In genomic region chr3:36488077-36488789, GRCh38 we compare ENCODE assay signal across 24 cellular contexts.
A peak's percentile ranks its signal among the peaks of the same experiment; 100 is the strongest.
DNase-seq lines count a peak whose midpoint lies in the region; ATAC-seq, FAIRE-seq and TF ChIP-seq lines count a peak whose summit lies in the region.
"Had no signal": no experiment of that assay in that cellular context is flagged by ENCODE, and none has a peak within 500 bp of the region (broad histone marks: within the 10 kb centered on the region; RNA-seq: fewer than 3 reads in every experiment).

No MANE protein-coding gene starts in this region.

- no peak for TF ChIP-seq RAD21 in HepG2 (CRISPR knock-in tag; IDR thresholded peaks at IDR 0.05)

- TF ChIP-seq POLR2A in HepG2 (IDR thresholded peaks at IDR 0.05; ENCODE audit: insufficient read depth in 1 of 2, low read depth in 2 of 2, low read length in 2 of 2) (no peak), right lobe of liver (IDR thresholded peaks at IDR 0.05) (no peak)

- FAIRE-seq in HepG2 (lab: Jason Lieb, UNC) = no peak
- FAIRE-seq: endometrium had no signal

- H3K9me3 ChIP-seq in HepG2 (ENCODE audit: low read length) = no peaks in the 10 kb centered on the region
- no peaks in the 10 kb centered on the region for H3K9me3 ChIP-seq in right lobe of liver
- H3K9me3 ChIP-seq: colonic mucosa, SJSA1, tibial artery had no signal

- intact Hi-C loops in HepG2 (cut with micrococcal nuclease; ENCODE audit: unreplicated experiment) (no loop called here), right lobe of liver (cut with DNase I) (no loop called here)

- H3K36me3 ChIP-seq in HepG2 (replicated peaks in 1 of 2; ENCODE audit: control insufficient read depth in 1 of 2, insufficient read depth in 2 of 2, low read length in 2 of 2) (no peaks in the 10 kb centered on the region), right lobe of liver (no peaks in the 10 kb centered on the region)
- H3K36me3 ChIP-seq: colonic mucosa had no signal

- ATAC-seq in HepG2 (no peak), right lobe of liver (no peak), HG02870 (IDR thresholded peaks at IDR 0.05; ENCODE audit: unreplicated experiment) (no peak), GM18502 (IDR thresholded peaks at IDR 0.05; ENCODE audit: poor library complexity, unreplicated experiment) (no peak), HG03565 (IDR thresholded peaks at IDR 0.05; ENCODE audit: unreplicated experiment) (no peak), GM19455 (IDR thresholded peaks at IDR 0.05; ENCODE audit: unreplicated experiment) (no peak)
- ATAC-seq: activated CD8-positive, alpha-beta T cell treated with anti-CD3 and anti-CD28 coated beads, Interleukin-2, amount 10 ng/mL, durations not matched to agents 7 days and 5 days; activated T-cell treated with anti-CD3 and anti-CD28 coated beads, Interleukin-2, amount 50 U/mL, for 72 hours; left colon; stimulated activated effector memory CD8-positive, alpha-beta T cell treated with anti-CD3 and anti-CD28 coated beads, Interleukin-12 subunit alpha, Interleukin-12 subunit beta, amount 100 ng/mL, for 72 hours had no signal

- no peak overlapping the region for H2AFZ ChIP-seq in HepG2 (ENCODE audit: low read length)

- no peaks in the 10 kb centered on the region for H3K79me2 ChIP-seq in HepG2 (ENCODE audit: insufficient read depth, low read length)

- H3K27ac ChIP-seq in HepG2 (ENCODE audit: extremely low read length, insufficient read depth, low read length) (no peak overlapping the region), right lobe of liver (no peak overlapping the region)
- H3K27ac ChIP-seq: colonic mucosa, KMS-11, SJSA1, tibial artery had no signal

- H3K9ac ChIP-seq in HepG2 (ENCODE audit: insufficient read depth, low read depth, low read length) = no peak overlapping the region
- H3K9ac ChIP-seq: KMS-11 had no signal

- no TSS peak for BruUV-seq in HepG2 (replicated peaks; lab: Mats Ljungman, UMichigan)

- no peak for TF ChIP-seq EP300 in HepG2 (IDR thresholded peaks at IDR 0.05; ENCODE audit: low read depth in 2 of 2, low read length in 2 of 2)
- no peak for TF ChIP-seq EP300 in HepG2 (CRISPR knock-in tag; IDR thresholded peaks at IDR 0.05; ENCODE audit: borderline replicate concordance)

- TF ChIP-seq CTCF in HepG2 (CRISPR knock-in tag; IDR thresholded peaks at IDR 0.05) (no peak), right lobe of liver (IDR thresholded peaks at IDR 0.05) (no peak)

- no peaks in the 10 kb centered on the region for H4K20me1 ChIP-seq in HepG2 (ENCODE audit: insufficient read depth, low read length)

- WGBS in HepG2 (ENCODE audit: low lambda C conversion rate) = 23% methylated on average over 6 of the region's 6 CpGs
- WGBS in right lobe of liver (ENCODE audit: insufficient coverage, low coverage, low lambda C conversion rate, missing lambda C conversion rate) = 44% methylated on average over 6 of the region's 6 CpGs

- POLR2A ChIA-PET in HepG2 (lab: Yijun Ruan, JAX) = no interaction called here

- H3K27me3 ChIP-seq in HepG2 (ENCODE audit: control insufficient read depth in 1 of 2, insufficient read depth in 2 of 2, low read length in 2 of 2) (no peaks in the 10 kb centered on the region), right lobe of liver (no peaks in the 10 kb centered on the region)
- H3K27me3 ChIP-seq: colonic mucosa, SJSA1, tibial artery had no signal

- in situ Hi-C loops in HepG2 (cut with HindIII; ENCODE audit: extremely low pct_ligation_motif_present, low pct_unique_long_range_greater_than_20kb) = no loop called here

- peaks cover 5% of the 10 kb centered on the region; the same call in 1 of the 2 replicates for H3K4me1 ChIP-seq in HepG2 (ENCODE audit: insufficient read depth, low read length)
- H3K4me1 ChIP-seq in right lobe of liver = no peaks in the 10 kb centered on the region
- H3K4me1 ChIP-seq: colonic mucosa, tibial artery had no signal

- CTCF ChIA-PET in HepG2 (lab: Yijun Ruan, JAX; ENCODE audit: low intra/inter-chr PET ratio, low total read pairs) = no interaction called here

- DNase-seq in HepG2 (ENCODE audit: low spot score) (no peak), right lobe of liver (no peak), NCI-H526 (lab: John Stamatoyannopoulos, UW) (peak; percentile 72 to 74), glomerular visceral epithelial cell (ENCODE audit: extremely low spot score) (peak; percentile 21)
- DNase-seq: ACHN; activated CD4-positive, CD25-positive, alpha-beta regulatory T cell; activated CD8-positive, alpha-beta T cell treated with anti-CD3 and anti-CD28 coated beads, Interleukin-2, amount 10 ng/mL, durations not matched to agents 7 days and 5 days; activated T-cell treated with anti-CD3 and anti-CD28 coated beads, Interleukin-2, amount 50 U/mL, for 72 hours; colonic mucosa; foreskin fibroblast; left colon; NCI-H1417 treated with DMSO at 0.1 percent for 48 hours; NCI-H345; stimulated activated CD4-positive, alpha-beta T cell treated with anti-CD3 and anti-CD28 coated beads, Interleukin-15, amount 100 ng/mL, for 24 hours; T-helper 2 cell; tibial artery had no signal

- no peak overlapping the region for H3K4me2 ChIP-seq in HepG2 (ENCODE audit: low read depth, low read length)

- no peak overlapping the region for H3K4me3 ChIP-seq in HepG2 (replicated peaks in 1 of 3; ENCODE audit: insufficient read depth in 1 of 3, low read depth in 2 of 3, low read length in 3 of 3)
- no peak overlapping the region for H3K4me3 ChIP-seq in right lobe of liver
- H3K4me3 ChIP-seq: colonic mucosa, SJSA1, tibial artery had no signal

TF ChIP-seq in HepG2, 621 proteins besides CTCF, POLR2A, EP300 and RAD21:
- TF ChIP-seq MAFF (IDR thresholded peaks at IDR 0.05; ENCODE audit: low read depth, low read length) = peak; percentile 85
- no peak for TF ChIP-seq ZNF441 (CRISPR knock-in tag; IDR thresholded peaks at IDR 0.05; ENCODE audit: borderline replicate concordance)
- peak; percentile 83 to 88 for TF ChIP-seq MAFK (conservative IDR thresholded peaks at IDR 0.05 in 1 of 2, IDR thresholded peaks at IDR 0.05 in 1 of 2; ENCODE audit: low read length in 2 of 2)
- TF ChIP-seq ZNF34 (CRISPR knock-in tag; IDR thresholded peaks at IDR 0.05; ENCODE audit: borderline replicate concordance) = no peak
- no peak for TF ChIP-seq ZNF501 (CRISPR knock-in tag; IDR thresholded peaks at IDR 0.05)
- TF ChIP-seq SP2 (CRISPR knock-in tag; IDR thresholded peaks at IDR 0.05) = no peak
- no peak for TF ChIP-seq STAT5B (CRISPR knock-in tag; IDR thresholded peaks at IDR 0.05)
- no peak for TF ChIP-seq PCBP1 (IDR thresholded peaks at IDR 0.05; ENCODE audit: borderline replicate concordance, low read depth, low read length)
- TF ChIP-seq TP53 (CRISPR knock-in tag; conservative IDR thresholded peaks at IDR 0.05) = no peak
- no peak for TF ChIP-seq ZNF839 (CRISPR knock-in tag; IDR thresholded peaks at IDR 0.05; ENCODE audit: borderline replicate concordance)
- TF ChIP-seq ZNF101 (CRISPR knock-in tag; IDR thresholded peaks at IDR 0.05; ENCODE audit: borderline replicate concordance, low read depth) = no peak
- TF ChIP-seq ZBTB7A (CRISPR knock-in tag; IDR thresholded peaks at IDR 0.05) = no peak
- no peak for TF ChIP-seq BRD4 (CRISPR knock-in tag; IDR thresholded peaks at IDR 0.05)
- no peak for TF ChIP-seq ZNF652 (CRISPR knock-in tag; IDR thresholded peaks at IDR 0.05; ENCODE audit: borderline replicate concordance, low read depth)
- no peak for TF ChIP-seq ZZZ3 (CRISPR knock-in tag; IDR thresholded peaks at IDR 0.05; ENCODE audit: borderline replicate concordance)
- no peak for TF ChIP-seq ZHX1 (CRISPR knock-in tag; IDR thresholded peaks at IDR 0.05; ENCODE audit: low read depth)
- no peak for TF ChIP-seq THAP11 (CRISPR knock-in tag; IDR thresholded peaks at IDR 0.05)
TF ChIP-seq in HepG2: peak in this region for 2.

Comparison
In these comparisons a context has a peak if more than half of its experiments do, and no peak if none do; other contexts are left out.
1. DNase-seq: peak in NCI-H526 (2 of 2) and glomerular visceral epithelial cell (single experiment); none in HepG2 (single experiment) and right lobe of liver (0 of 3).